In the genomic region with DNA sequence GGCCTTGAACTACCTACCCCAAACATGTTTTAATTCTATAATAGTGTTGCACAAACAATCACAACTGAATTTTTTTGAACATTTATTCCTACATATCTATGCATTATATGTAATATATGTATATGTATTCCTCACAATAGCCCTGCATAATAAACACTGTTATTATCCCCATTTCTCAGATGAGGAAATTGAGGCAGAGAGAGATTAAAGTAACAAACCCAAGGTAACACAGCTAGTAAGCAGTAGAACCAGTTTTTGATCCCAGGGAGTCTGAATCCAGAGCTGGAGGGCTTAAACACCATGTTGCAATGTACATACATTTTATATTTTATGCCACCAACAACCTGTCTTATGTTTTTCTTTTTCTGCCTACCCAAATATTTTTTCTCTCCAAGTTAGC, we compare ENCODE assay signal across 8 cellular contexts. TPM values are rescaled to one million over a fixed set of nuclear protein-coding genes. Genes with fewer than 3 reads are reported as not detected.
"Had no signal": no experiment of that assay in that cellular context is flagged by ENCODE, and none has a peak within 500 bp of the region (broad histone marks: within the 10 kb centered on the region; RNA-seq: fewer than 3 reads in every experiment).

No MANE protein-coding gene starts in this region.

- H2AFZ ChIP-seq: GM23248 had no signal

- H3K9ac ChIP-seq: GM23248 had no signal

- H3K4me3 ChIP-seq: GM23248, HAP-1, K562 had no signal

- H3K36me3 ChIP-seq: HAP-1 had no signal

- ATAC-seq: HCT116, K562 had no signal

- H3K27ac Mint-ChIP-seq: HFFc6 had no signal

- H3K4me3 Mint-ChIP-seq: HFFc6 had no signal

- DNase-seq: GM23248, H7, HFFc6, IMR-90, KG1 had no signal

- H3K27ac ChIP-seq: GM23248 had no signal

RNA-seq across cellular contexts. Expression of a gene that starts 26.5 kb away (rescaled TPM):
- total RNA-seq: GM23248, K562 had no signal
- polyA plus RNA-seq: GM23248, K562 had no signal
